Comparison of ENCODE assay signal across 8 cellular contexts in genomic region chr4:82780398-82781231, GRCh38. TPM values are rescaled to one million over a fixed set of nuclear protein-coding genes. Genes with fewer than 3 reads are reported as not detected.
DNase-seq lines count a peak whose midpoint lies in the region; ATAC-seq and TF ChIP-seq lines count a peak whose summit lies in the region.

No MANE protein-coding gene starts in this region.

- TF ChIP-seq CTCF in H9 (conservative IDR thresholded peaks at IDR 0.05) (peak; percentile 29; the same call in 2 of the 3 replicates), lower lobe of right lung (IDR thresholded peaks at IDR 0.05) (no peak), MM.1S (IDR thresholded peaks at IDR 0.05; ENCODE audit: low read length) (no peak)

- H3K36me3 Mint-ChIP-seq in H9 (ENCODE audit: insufficient read depth in 1 of 3, low read depth in 3 of 3): no peaks in the 10 kb centered on the region

- H3K79me2 ChIP-seq in H9 (ENCODE audit: insufficient read depth, low read length) (no peaks in the 10 kb centered on the region), MM.1S (ENCODE audit: low read length) (no peaks in the 10 kb centered on the region)

- H2AK5ac ChIP-seq in H9 (ENCODE audit: insufficient read length, low read length): no peak overlapping the region

- no peak overlapping the region for H2BK12ac ChIP-seq in H9 (ENCODE audit: insufficient read length, low read depth, low read length)

- no peaks in the 10 kb centered on the region for H3K23me2 ChIP-seq in H9 (ENCODE audit: insufficient read length, low read depth, low read length, poor library complexity, severe bottlenecking)

- no peak overlapping the region for H2BK5ac ChIP-seq in H9 (ENCODE audit: insufficient read length, low read length)

- no CpG with 5 or more reads among the region's 10 CpGs for WGBS in H9 (ENCODE audit: extremely low coverage, insufficient read length, low lambda C conversion rate)

- H3K14ac ChIP-seq in H9 (ENCODE audit: insufficient read depth, low read length): no peak overlapping the region

- no peak overlapping the region for H3K4me3 Mint-ChIP-seq in H9

- no peak overlapping the region for H4K91ac ChIP-seq in H9 (ENCODE audit: insufficient read length, low read depth, low read length)

- peak overlapping the region; percentile 75 for H3K4me2 ChIP-seq in BLaER1
- no peak overlapping the region for H3K4me2 ChIP-seq in H9 (ENCODE audit: insufficient read depth, insufficient read length, low read length)
- H3K4me2 ChIP-seq in MM.1S (ENCODE audit: low read depth, low read length): no peak overlapping the region

- no peak overlapping the region for H3K4ac ChIP-seq in H9 (ENCODE audit: low read depth, low read length)

- H3K27me3 ChIP-seq in BLaER1 (no peaks in the 10 kb centered on the region), H9 (ENCODE audit: insufficient read depth, low read length) (peaks cover 31% of the 10 kb centered on the region; the same call in 1 of the 2 replicates), lower lobe of right lung (ENCODE audit: low read depth) (no peaks in the 10 kb centered on the region), MM.1S (replicated peaks; ENCODE audit: insufficient read depth, low read length) (no peaks in the 10 kb centered on the region)

- no peaks in the 10 kb centered on the region for H3K9me2 ChIP-seq in MM.1S (replicated peaks; ENCODE audit: insufficient read depth, low read length)

- H3K9me3 ChIP-seq in BLaER1 (no peaks in the 10 kb centered on the region), H9 (ENCODE audit: control insufficient read depth, low read depth, low read length) (no peaks in the 10 kb centered on the region), lower lobe of right lung (no peaks in the 10 kb centered on the region), MM.1S (replicated peaks; ENCODE audit: insufficient read depth, low read length) (no peaks in the 10 kb centered on the region)

- no peak overlapping the region for H2BK20ac ChIP-seq in H9 (ENCODE audit: low read depth, low read length, poor library complexity, severe bottlenecking)

- no peak overlapping the region for H2BK120ac ChIP-seq in H9 (ENCODE audit: low read depth, low read length, poor library complexity, severe bottlenecking)

- no peak overlapping the region for H3K27ac Mint-ChIP-seq in H9

- H3K23ac ChIP-seq in H9 (ENCODE audit: insufficient read length, low read depth, low read length): no peak overlapping the region

- H3K9me3 Mint-ChIP-seq in H9: peaks cover 0 to 10% of the 10 kb centered on the region in 2 experiments; a peak in 1 of 5 replicates

- H3K4me3 ChIP-seq in BLaER1 (no peak overlapping the region), lower lobe of right lung (no peak overlapping the region), MM.1S (ENCODE audit: low read length) (no peak overlapping the region)

- H2BK15ac ChIP-seq in H9 (ENCODE audit: low read depth, low read length): no peak overlapping the region

- H3K27me3 Mint-ChIP-seq in H9 (ENCODE audit: low read depth): peaks cover 71% of the 10 kb centered on the region

- no peaks in the 10 kb centered on the region for H3F3A ChIP-seq in MM.1S (ENCODE audit: insufficient read depth, low read length)

- ATAC-seq in lower lobe of right lung: peak in 1 of 2 donors; percentile 32

- H3K4me1 ChIP-seq in BLaER1 (peaks cover 52% of the 10 kb centered on the region), H9 (ENCODE audit: insufficient read depth, low read length) (no peaks in the 10 kb centered on the region), lower lobe of right lung (peaks cover 14% of the 10 kb centered on the region), MM.1S (ENCODE audit: low read length) (no peaks in the 10 kb centered on the region)

- peak; percentile 29 for DNase-seq in H9
- peak; percentile 83 for DNase-seq in NCI-H2029 treated with DMSO at 0.1 percent for 48 hours (lab: John Stamatoyannopoulos, UW)
- DNase-seq in astrocyte of the hippocampus (ENCODE audit: low read depth, low spot score): peak; percentile 87
- peak; percentile 81 for DNase-seq in lower lobe of right lung
- no peak for DNase-seq in NK-92 treated with Interleukin-12 subunit alpha and Interleukin-12 subunit beta, amount 100 ng/mL, for 24 hours (lab: John Stamatoyannopoulos, UW)
- no peak for DNase-seq in MM.1S
- no peak for DNase-seq in activated effector memory CD4-positive, alpha-beta T cell treated with anti-CD3 and anti-CD28 coated beads, Interleukin-2, amount 50 U/mL, for 16 hours

- H3K56ac ChIP-seq in H9 (ENCODE audit: insufficient read length, low read depth, low read length): no peak overlapping the region

- intact Hi-C loops in lower lobe of right lung (cut with DNase I): no loop called here

- no peak overlapping the region for H4K8ac ChIP-seq in H9 (replicated peaks; ENCODE audit: insufficient read length, low read depth, low read length)

- H2AFZ ChIP-seq in H9 (ENCODE audit: low read length): no peak overlapping the region
- no peak overlapping the region for H2AFZ ChIP-seq in MM.1S (ENCODE audit: low read length)

- H3T11ph ChIP-seq in H9 (ENCODE audit: low read length): no peak overlapping the region

- H4K5ac ChIP-seq in H9 (ENCODE audit: insufficient read length, low read depth, low read length): no peak overlapping the region

- peaks cover 39 to 40% of the 10 kb centered on the region in 2 experiments for H3K4me1 Mint-ChIP-seq in H9

- H3K79me1 ChIP-seq in H9 (ENCODE audit: insufficient read depth, low read depth, low read length, poor library complexity, severe bottlenecking): no peaks in the 10 kb centered on the region

- H3K18ac ChIP-seq in H9 (ENCODE audit: insufficient read length, low read depth, low read length): no peak overlapping the region

- H3K9ac ChIP-seq in BLaER1: no peak overlapping the region
- H3K9ac ChIP-seq in H9 (ENCODE audit: extremely low read depth, insufficient read length, low read length): no peak overlapping the region
- no peak overlapping the region for H3K9ac ChIP-seq in MM.1S (ENCODE audit: low read length)

- peaks cover 1% of the 10 kb centered on the region; the same call in 1 of the 2 replicates for H3K36me3 ChIP-seq in BLaER1
- H3K36me3 ChIP-seq in lower lobe of right lung: no peaks in the 10 kb centered on the region
- no peaks in the 10 kb centered on the region for H3K36me3 ChIP-seq in MM.1S (replicated peaks; ENCODE audit: insufficient read depth, low read length)

- peaks cover 28% of the 10 kb centered on the region for H4K20me1 ChIP-seq in BLaER1
- H4K20me1 ChIP-seq in H9 (ENCODE audit: control insufficient read depth, insufficient read depth, insufficient read length): no peaks in the 10 kb centered on the region
- H4K20me1 ChIP-seq in MM.1S (ENCODE audit: insufficient read depth, low read length): no peaks in the 10 kb centered on the region

- peak overlapping the region; percentile 73 for H3K27ac ChIP-seq in BLaER1
- no peak overlapping the region for H3K27ac ChIP-seq in H9 (ENCODE audit: insufficient read length, low read depth, low read length)
- H3K27ac ChIP-seq in lower lobe of right lung: peak overlapping the region; percentile 44
- H3K27ac ChIP-seq in MM.1S (ENCODE audit: low read length): no peak overlapping the region

RNA-seq across cellular contexts. Expression of gene SCD5, which starts 18.0 kb away (rescaled TPM):
- total RNA-seq in H9 (2021) (0.68 and 0.86 TPM in 2 replicates), lower lobe of right lung (17.7 TPM)

Comparison
In these comparisons a context has a peak if more than half of its experiments do, and no peak if none do; other contexts are left out.
1. H3K27ac ChIP-seq: peak in BLaER1 (single experiment) and lower lobe of right lung (single experiment); none in H9 (single experiment) and MM.1S (single experiment).
2. DNase-seq: peak in H9 (single experiment), NCI-H2029 treated with DMSO at 0.1 percent for 48 hours (single experiment), astrocyte of the hippocampus (single experiment) and lower lobe of right lung (single experiment); none in NK-92 treated with Interleukin-12 subunit alpha and Interleukin-12 subunit beta, amount 100 ng/mL, for 24 hours (single experiment), MM.1S (single experiment) and activated effector memory CD4-positive, alpha-beta T cell treated with anti-CD3 and anti-CD28 coated beads, Interleukin-2, amount 50 U/mL, for 16 hours (single experiment).
3. RNA of gene SCD5, which starts 18.0 kb away (total RNA-seq): 17.7 TPM in lower lobe of right lung (single experiment); 0.68 to 0.86 TPM in H9; every median in the first group is over 10 times any median in the second.